Comparison of ENCODE assay signal across 8 cellular contexts in the genomic region with DNA sequence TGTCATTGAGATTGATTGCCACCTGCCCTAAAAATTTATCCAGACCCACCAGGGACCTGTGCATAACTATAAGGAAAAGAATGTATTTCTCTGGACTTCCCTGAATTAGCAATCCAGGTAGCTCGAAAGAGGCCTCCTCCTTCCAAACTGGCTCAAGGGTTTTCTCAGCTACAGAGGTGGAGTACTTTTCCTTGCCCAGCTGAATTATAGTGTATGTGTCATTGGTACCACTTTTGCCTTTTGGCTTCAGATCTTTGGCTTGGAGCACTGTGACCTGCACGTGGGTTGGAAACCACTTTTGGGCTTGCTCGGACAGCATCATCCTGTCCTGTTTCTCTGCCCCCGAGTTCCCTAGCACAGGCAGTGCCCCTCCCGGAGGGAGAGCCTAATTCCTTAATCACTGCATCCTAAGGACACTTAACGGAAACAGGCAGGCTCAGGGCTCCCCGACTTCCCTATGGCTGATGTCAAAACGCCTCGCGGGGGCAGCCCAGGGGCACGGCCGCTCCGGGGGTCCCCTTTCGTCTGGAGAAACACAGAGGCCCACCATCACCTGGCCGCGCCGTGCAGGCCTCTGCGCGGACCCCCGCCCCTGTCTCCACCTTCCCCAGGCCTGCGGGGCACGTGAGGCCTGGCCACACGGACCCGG. TPM values are rescaled to one million over a fixed set of nuclear protein-coding genes. Genes with fewer than 3 reads are reported as not detected.
DNase-seq lines count a peak whose midpoint lies in the region; ATAC-seq and TF ChIP-seq lines count a peak whose summit lies in the region.

No MANE protein-coding gene starts in this region.

- peaks cover 41% of the 10 kb centered on the region for H3K4me1 Mint-ChIP-seq in chondrocyte (ENCODE audit: low read depth)

- H3K9me3 ChIP-seq in KOPT-K1 (ENCODE audit: insufficient read depth, low read length, poor library complexity, severe bottlenecking): no peaks in the 10 kb centered on the region

- no peaks in the 10 kb centered on the region for H3K9me3 Mint-ChIP-seq in chondrocyte (ENCODE audit: low read depth)

- H3K4me3 Mint-ChIP-seq in chondrocyte (ENCODE audit: unreplicated experiment): peak overlapping the region; percentile 80

- no peaks in the 10 kb centered on the region for H3K36me3 ChIP-seq in KOPT-K1 (ENCODE audit: insufficient read depth, low read length)

- H3K27ac Mint-ChIP-seq in chondrocyte (ENCODE audit: unreplicated experiment): peak overlapping the region; percentile 92

- peak; percentile 27 for ATAC-seq in GM21825 (IDR thresholded peaks at IDR 0.05; ENCODE audit: unreplicated experiment)

- H3K36me3 Mint-ChIP-seq in chondrocyte (ENCODE audit: low read depth): no peaks in the 10 kb centered on the region

- TF ChIP-seq CTCF in chondrocyte (IDR thresholded peaks at IDR 0.05): no peak

- DNase-seq in EH (ENCODE audit: low read depth): peak; percentile 65
- peak; percentile 66 for DNase-seq in UCSD-AML1 (lab: John Stamatoyannopoulos, UW; ENCODE audit: unreplicated experiment)
- peak; percentile 72 for DNase-seq in chondrocyte (ENCODE audit: low spot score)
- peak; percentile 58 for DNase-seq in kidney tubule cell (ENCODE audit: low spot score)
- DNase-seq in stimulated activated CD4-positive, alpha-beta T cell treated with anti-CD3 and anti-CD28 coated beads, Interleukin-1b, Interleukin-23, amount 100 ng/mL, for 48 hours: peak; percentile 13
- no peak for DNase-seq in D341Med (ENCODE audit: low spot score)

- H3K27ac ChIP-seq in KOPT-K1 (ENCODE audit: low read depth, low read length, poor library complexity, severe bottlenecking): peak overlapping the region; percentile 95

- no peaks in the 10 kb centered on the region for H3K27me3 Mint-ChIP-seq in chondrocyte (ENCODE audit: low read depth)

RNA-seq across cellular contexts. Expression of gene RAB11FIP2, which starts 0.8 kb away (rescaled TPM):
- 19.5 to 22.1 TPM (median 20.9 TPM) in 3 replicates for total RNA-seq in chondrocyte
